In the genomic region with DNA sequence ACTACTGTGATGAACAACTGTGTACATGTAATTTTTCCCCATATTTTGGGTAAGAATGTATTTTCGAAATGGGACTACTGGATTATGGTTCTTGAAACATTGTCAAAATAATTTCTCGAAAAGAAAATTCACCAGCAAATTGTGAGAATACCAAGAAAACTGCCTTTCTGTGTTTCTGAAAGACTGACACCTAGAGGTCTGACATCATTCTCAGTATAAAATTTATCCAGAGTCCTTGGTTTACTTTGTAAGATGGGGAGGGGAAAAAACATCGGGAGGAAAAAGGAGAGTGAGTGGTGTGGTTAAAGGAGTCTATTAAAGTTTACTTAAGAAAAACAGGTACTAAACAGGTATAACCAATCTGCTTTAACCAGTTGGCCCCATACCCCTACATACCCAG, we compare ENCODE assay signal across 21 cellular contexts.
DNase-seq lines count a peak whose midpoint lies in the region; ATAC-seq and TF ChIP-seq lines count a peak whose summit lies in the region.
"Had no signal": no experiment of that assay in that cellular context is flagged by ENCODE, and none has a peak within 500 bp of the region (broad histone marks: within the 10 kb centered on the region; RNA-seq: fewer than 3 reads in every experiment).

No MANE protein-coding gene starts in this region.

- in situ Hi-C loops in T47D (cut with HindIII; ENCODE audit: low pct_unique_long_range_greater_than_20kb, low sequenced_read_pairs) (no loop called here), Panc1 (cut with HindIII; ENCODE audit: low pct_unique_long_range_greater_than_20kb, low sequenced_read_pairs) (no loop called here)

- no peak overlapping the region for H3K27ac Mint-ChIP-seq in activated CD8-positive, alpha-beta memory T cell treated with anti-CD3 and anti-CD28 coated beads, Interleukin-2, amount 10 ng/mL, durations not matched to agents 7 days and 5 days
- no peak overlapping the region for H3K27ac Mint-ChIP-seq in activated naive CD8-positive, alpha-beta T cell treated with anti-CD3 and anti-CD28 coated beads for 36 hours
- H3K27ac Mint-ChIP-seq: CD8-positive, alpha-beta T cell had no signal

- POLR2A ChIA-PET in Panc1 (lab: Charles Lee) = no interaction called here

- H3K4me3 Mint-ChIP-seq in activated CD8-positive, alpha-beta memory T cell treated with anti-CD3 and anti-CD28 coated beads, Interleukin-2, amount 10 ng/mL, durations not matched to agents 7 days and 5 days = no peak overlapping the region
- H3K4me3 Mint-ChIP-seq in activated naive CD8-positive, alpha-beta T cell treated with anti-CD3 and anti-CD28 coated beads for 36 hours = no peak overlapping the region
- H3K4me3 Mint-ChIP-seq: activated T-cell treated with anti-CD3 and anti-CD28 coated beads, Interleukin-2, amount 50 U/mL, for 4 hours; CD8-positive, alpha-beta T cell had no signal

- no peak overlapping the region for H2AFZ ChIP-seq in smooth muscle cell (ENCODE audit: low read depth)

- no peak overlapping the region for H3K9ac ChIP-seq in smooth muscle cell (ENCODE audit: low read depth)

- ATAC-seq in Panc1 (no peak), HG02759 (IDR thresholded peaks at IDR 0.05; ENCODE audit: unreplicated experiment) (no peak)
- ATAC-seq in activated CD8-positive, alpha-beta memory T cell treated with anti-CD3 and anti-CD28 coated beads, Interleukin-2, amount 10 ng/mL, durations not matched to agents 7 days and 5 days = no peak
- ATAC-seq: activated naive CD4-positive, alpha-beta T cell treated with anti-CD3 and anti-CD28 coated beads, Interleukin-2, amount 50 U/mL, for 72 hours; activated T-cell treated with anti-CD3 and anti-CD28 coated beads, Interleukin-2, amount 50 U/mL, for 4 hours; CD8-positive, alpha-beta T cell; stimulated activated naive CD8-positive, alpha-beta T cell treated with anti-CD3 and anti-CD28 coated beads, Interleukin-15, Interleukin-2, amounts not matched to agents 100 U/mL and 50 U/mL, for 24 hours had no signal

- H3K9me3 Mint-ChIP-seq in activated CD8-positive, alpha-beta memory T cell treated with anti-CD3 and anti-CD28 coated beads, Interleukin-2, amount 10 ng/mL, durations not matched to agents 7 days and 5 days (ENCODE audit: low read depth) = no peaks in the 10 kb centered on the region
- no peaks in the 10 kb centered on the region for H3K9me3 Mint-ChIP-seq in activated naive CD8-positive, alpha-beta T cell treated with anti-CD3 and anti-CD28 coated beads for 36 hours
- H3K9me3 Mint-ChIP-seq: activated naive CD4-positive, alpha-beta T cell treated with anti-CD3 and anti-CD28 coated beads, Interleukin-2, amount 50 U/mL, for 72 hours; activated T-cell treated with anti-CD3 and anti-CD28 coated beads, Interleukin-2, amount 50 U/mL, for 4 hours; CD8-positive, alpha-beta T cell had no signal

- no peak for TF ChIP-seq POLR2A in breast epithelium (IDR thresholded peaks at IDR 0.05)

- H3K36me3 Mint-ChIP-seq in activated CD8-positive, alpha-beta memory T cell treated with anti-CD3 and anti-CD28 coated beads, Interleukin-2, amount 10 ng/mL, durations not matched to agents 7 days and 5 days = no peaks in the 10 kb centered on the region
- no peaks in the 10 kb centered on the region for H3K36me3 Mint-ChIP-seq in activated naive CD8-positive, alpha-beta T cell treated with anti-CD3 and anti-CD28 coated beads for 36 hours
- H3K36me3 Mint-ChIP-seq: activated naive CD4-positive, alpha-beta T cell treated with anti-CD3 and anti-CD28 coated beads, Interleukin-2, amount 50 U/mL, for 72 hours; CD8-positive, alpha-beta T cell had no signal

- DNase-seq in T47D (ENCODE audit: low read depth in 1 of 2, low spot score in 1 of 2) (peak; percentile 12 to 38), breast epithelium (ENCODE audit: low spot score in 2 of 2) (no peak), Panc1 (ENCODE audit: low read depth, low spot score) (no peak), fibroblast of mammary gland (ENCODE audit: low read depth) (no peak), smooth muscle cell (lab: John Stamatoyannopoulos, UW; ENCODE audit: unreplicated experiment) (no peak)
- DNase-seq in activated CD8-positive, alpha-beta memory T cell treated with anti-CD3 and anti-CD28 coated beads, Interleukin-2, amount 10 ng/mL, durations not matched to agents 7 days and 5 days = no peak
- no peak for DNase-seq in activated naive CD8-positive, alpha-beta T cell treated with anti-CD3 and anti-CD28 coated beads for 36 hours
- DNase-seq: activated CD4-positive, alpha-beta T cell treated with anti-CD3 and anti-CD28 coated beads, Interleukin-2, amount 50 U/mL, for 48 hours; activated T-cell treated with anti-CD3 and anti-CD28 coated beads, Interleukin-2, amount 50 U/mL, for 4 hours; CD8-positive, alpha-beta T cell; DMS79; esophagus squamous epithelium; hippocampal formation; kidney; MV-4-11; NCI-H2029 treated with DMSO at 0.1 percent for 48 hours; NCI-H510A treated with DMSO at 0.1 percent for 48 hours; stimulated activated naive CD8-positive, alpha-beta T cell treated with anti-CD3 and anti-CD28 coated beads, Interleukin-15, Interleukin-2, amounts not matched to agents 100 U/mL and 50 U/mL, for 24 hours had no signal

- no peaks in the 10 kb centered on the region for H3K9me3 ChIP-seq in breast epithelium
- no peaks in the 10 kb centered on the region for H3K9me3 ChIP-seq in Panc1 (ENCODE audit: control insufficient read depth, insufficient read depth, low read depth, low read length)
- H3K9me3 ChIP-seq in smooth muscle cell (replicated peaks; ENCODE audit: low read depth) = no peaks in the 10 kb centered on the region
- H3K9me3 ChIP-seq: esophagus squamous epithelium, HAP-1 had no signal

- no peak overlapping the region for H3K4me3 ChIP-seq in breast epithelium
- H3K4me3 ChIP-seq in Panc1 (ENCODE audit: low read depth in 2 of 2, low read length in 2 of 2) = no peak overlapping the region
- H3K4me3 ChIP-seq in fibroblast of mammary gland (ENCODE audit: control insufficient read depth, low read depth, low read length) = no peak overlapping the region
- H3K4me3 ChIP-seq in smooth muscle cell = no peak overlapping the region
- H3K4me3 ChIP-seq: esophagus squamous epithelium, HAP-1 had no signal

- H3K4me2 ChIP-seq in smooth muscle cell = no peak overlapping the region

- BruUV-seq in Panc1 (replicated peaks; lab: Mats Ljungman, UMichigan) = no TSS peak

- H3K4me1 ChIP-seq in breast epithelium (no peaks in the 10 kb centered on the region), Panc1 (ENCODE audit: control insufficient read depth, insufficient read depth, low read length) (no peaks in the 10 kb centered on the region), smooth muscle cell (ENCODE audit: low read depth) (no peaks in the 10 kb centered on the region)
- H3K4me1 ChIP-seq: esophagus squamous epithelium had no signal

- H3K27me3 ChIP-seq in breast epithelium = no peaks in the 10 kb centered on the region
- H3K27me3 ChIP-seq in Panc1 (ENCODE audit: control insufficient read depth, insufficient read depth, low read length) = peaks cover 4% of the 10 kb centered on the region; the same call in 1 of the 2 replicates
- H3K27me3 ChIP-seq in smooth muscle cell (ENCODE audit: low read depth) = no peaks in the 10 kb centered on the region
- H3K27me3 ChIP-seq: esophagus squamous epithelium had no signal

- H3K36me3 ChIP-seq in breast epithelium (no peaks in the 10 kb centered on the region), Panc1 (ENCODE audit: control insufficient read depth, insufficient read depth, low read length) (no peaks in the 10 kb centered on the region), smooth muscle cell (ENCODE audit: low read depth) (no peaks in the 10 kb centered on the region)
- H3K36me3 ChIP-seq: esophagus squamous epithelium, HAP-1 had no signal

- CTCF ChIA-PET in Panc1 (lab: Charles Lee) = no interaction called here
- CTCF ChIA-PET in activated CD8-positive, alpha-beta memory T cell treated with anti-CD3 and anti-CD28 coated beads, Interleukin-2, amount 10 ng/mL, durations not matched to agents 7 days and 5 days (lab: Charles Lee) = no interaction called here

- H3F3A ChIP-seq in smooth muscle cell (ENCODE audit: low read depth) = peaks cover 4% of the 10 kb centered on the region

- TF ChIP-seq CTCF in breast epithelium (IDR thresholded peaks at IDR 0.05) (no peak), Panc1 (IDR thresholded peaks at IDR 0.05) (peak; percentile 21; the same call in 1 of the 2 replicates), fibroblast of mammary gland (conservative IDR thresholded peaks at IDR 0.05; ENCODE audit: control insufficient read depth, insufficient read depth, low read depth, low read length) (peak; percentile 16), smooth muscle cell (IDR thresholded peaks at IDR 0.05; ENCODE audit: borderline replicate concordance, insufficient read depth, poor library complexity, severe bottlenecking) (peak; percentile 37)

- H3K27ac ChIP-seq in breast epithelium = no peak overlapping the region
- no peak overlapping the region for H3K27ac ChIP-seq in Panc1 (ENCODE audit: low read length)
- no peak overlapping the region for H3K27ac ChIP-seq in smooth muscle cell (ENCODE audit: low read depth)
- H3K27ac ChIP-seq: esophagus squamous epithelium had no signal

- intact Hi-C loops in breast epithelium (cut with DNase I; ENCODE audit: low total_unique reads) (no loop called here), Panc1 (cut with micrococcal nuclease; ENCODE audit: unreplicated experiment) (no loop called here)

- H3K79me2 ChIP-seq in smooth muscle cell (ENCODE audit: low read depth) = no peaks in the 10 kb centered on the region

- 41% methylated on average over 3 of the region's 3 CpGs for WGBS in smooth muscle cell (ENCODE audit: low lambda C conversion rate)

- no peaks in the 10 kb centered on the region for H4K20me1 ChIP-seq in smooth muscle cell (ENCODE audit: low read depth)

- H3K27me3 Mint-ChIP-seq in activated CD8-positive, alpha-beta memory T cell treated with anti-CD3 and anti-CD28 coated beads, Interleukin-2, amount 10 ng/mL, durations not matched to agents 7 days and 5 days = peaks cover 8% of the 10 kb centered on the region
- H3K27me3 Mint-ChIP-seq in activated naive CD8-positive, alpha-beta T cell treated with anti-CD3 and anti-CD28 coated beads for 36 hours = peaks cover 3% of the 10 kb centered on the region

- no peaks in the 10 kb centered on the region for H3K4me1 Mint-ChIP-seq in activated CD8-positive, alpha-beta memory T cell treated with anti-CD3 and anti-CD28 coated beads, Interleukin-2, amount 10 ng/mL, durations not matched to agents 7 days and 5 days
- H3K4me1 Mint-ChIP-seq in activated naive CD8-positive, alpha-beta T cell treated with anti-CD3 and anti-CD28 coated beads for 36 hours = no peaks in the 10 kb centered on the region

Comparison
In these comparisons a context has a peak if more than half of its experiments do, and no peak if none do; other contexts are left out.
1. DNase-seq: peak in T47D (2 of 2); none in breast epithelium (0 of 2), Panc1 (single experiment), fibroblast of mammary gland (single experiment), smooth muscle cell (single experiment), activated CD8-positive, alpha-beta memory T cell treated with anti-CD3 and anti-CD28 coated beads, Interleukin-2, amount 10 ng/mL, durations not matched to agents 7 days and 5 days (single experiment) and activated naive CD8-positive, alpha-beta T cell treated with anti-CD3 and anti-CD28 coated beads for 36 hours (single experiment).
2. CTCF ChIP-seq: peak in Panc1 (single experiment), fibroblast of mammary gland (single experiment) and smooth muscle cell (single experiment); none in breast epithelium (0 of 3).